In the genomic region with DNA sequence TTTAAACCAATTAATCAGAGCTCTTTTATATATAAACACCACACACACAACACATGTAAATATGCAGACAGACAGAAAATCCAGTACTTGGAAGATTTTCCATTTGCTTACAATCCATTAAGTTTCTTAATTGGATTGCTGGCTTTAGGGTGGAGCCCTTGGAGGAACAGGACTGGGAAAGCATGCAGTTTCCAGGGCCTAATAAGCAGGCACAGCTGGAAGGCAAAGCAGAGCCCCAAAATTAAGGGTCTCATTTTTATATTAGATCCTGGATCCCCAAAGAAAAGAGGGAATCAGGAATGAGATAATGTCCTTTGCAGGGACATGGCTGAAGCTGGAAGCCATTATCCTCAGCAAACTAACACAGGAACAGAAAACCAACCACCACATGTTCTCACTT, we compare ENCODE assay signal across 1 cellular context.
TF ChIP-seq lines count a peak whose summit lies in the region.

No MANE protein-coding gene starts in this region.

TF ChIP-seq in K562, 482 proteins besides CTCF, POLR2A, EP300 and RAD21 (continued from another document):
- TF ChIP-seq ZNF146 (CRISPR knock-in tag; IDR thresholded peaks at IDR 0.05; ENCODE audit: unreplicated experiment) (no peak), ZFP36 (IDR thresholded peaks at IDR 0.05; ENCODE audit: low read depth, low read length, partially characterized antibody) (peak; percentile 78), SMC3 (conservative IDR thresholded peaks at IDR 0.05; ENCODE audit: insufficient read depth, low read depth, low read length) (no peak), TRIM28 (IDR thresholded peaks at IDR 0.05) (no peak), THRAP3 (IDR thresholded peaks at IDR 0.05; ENCODE audit: borderline replicate concordance) (no peak)
- TF ChIP-seq, protein P1, sequence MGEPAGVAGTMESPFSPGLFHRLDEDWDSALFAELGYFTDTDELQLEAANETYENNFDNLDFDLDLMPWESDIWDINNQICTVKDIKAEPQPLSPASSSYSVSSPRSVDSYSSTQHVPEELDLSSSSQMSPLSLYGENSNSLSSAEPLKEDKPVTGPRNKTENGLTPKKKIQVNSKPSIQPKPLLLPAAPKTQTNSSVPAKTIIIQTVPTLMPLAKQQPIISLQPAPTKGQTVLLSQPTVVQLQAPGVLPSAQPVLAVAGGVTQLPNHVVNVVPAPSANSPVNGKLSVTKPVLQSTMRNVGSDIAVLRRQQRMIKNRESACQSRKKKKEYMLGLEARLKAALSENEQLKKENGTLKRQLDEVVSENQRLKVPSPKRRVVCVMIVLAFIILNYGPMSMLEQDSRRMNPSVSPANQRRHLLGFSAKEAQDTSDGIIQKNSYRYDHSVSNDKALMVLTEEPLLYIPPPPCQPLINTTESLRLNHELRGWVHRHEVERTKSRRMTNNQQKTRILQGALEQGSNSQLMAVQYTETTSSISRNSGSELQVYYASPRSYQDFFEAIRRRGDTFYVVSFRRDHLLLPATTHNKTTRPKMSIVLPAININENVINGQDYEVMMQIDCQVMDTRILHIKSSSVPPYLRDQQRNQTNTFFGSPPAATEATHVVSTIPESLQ (CRISPR knock-in tag; IDR thresholded peaks at IDR 0.05): no peak
